ENCODE assay signal across 8 cellular contexts in genomic region chr16:70438983-70439862, GRCh38. TPM values are rescaled to one million over a fixed set of nuclear protein-coding genes. Genes with fewer than 3 reads are reported as not detected.
DNase-seq lines count a peak whose midpoint lies in the region; ATAC-seq and TF ChIP-seq lines count a peak whose summit lies in the region.

Gene ST3GAL2, minus strand, starts transcription at chr16:70439100. Its CDS starts 40,570 bp downstream, at chr16:70398530.

- peak within 1 kb of the TSS; percentile 98 for H3K4me2 ChIP-seq in GM23338

- H3K9me3 Mint-ChIP-seq in GM23338: no peaks in the 10 kb centered on the region

- peak within 1 kb of the TSS; percentile 96 for H2AFZ ChIP-seq in GM23338
- peak within 1 kb of the TSS; percentile 83 for H2AFZ ChIP-seq in neuron (ENCODE audit: low read depth, low read length)

- H3K4me3 ChIP-seq in GM23338 (peak within 1 kb of the TSS; percentile 94), foreskin fibroblast (ENCODE audit: low read depth in 1 of 2, low read length in 2 of 2) (peak within 1 kb of the TSS; percentile 86 to 87), neuron (ENCODE audit: low read length) (peak within 1 kb of the TSS; percentile 72)

- H3K4me1 Mint-ChIP-seq in GM23338: peaks cover 36% of the 10 kb centered on the region

- peaks cover 10% of the 10 kb centered on the region; the same call in 1 of the 2 replicates for H4K20me1 ChIP-seq in GM23338 (replicated peaks; ENCODE audit: insufficient read depth)

- ATAC-seq in GM23338: peak; percentile 85

- H3K27me3 ChIP-seq in GM23338 (ENCODE audit: insufficient read depth): no peaks in the 10 kb centered on the region
- H3K27me3 ChIP-seq in neuron (ENCODE audit: insufficient read depth, low read length): no peaks in the 10 kb centered on the region

- peaks cover 15% of the 10 kb centered on the region for H3K27me3 Mint-ChIP-seq in GM23338 (ENCODE audit: insufficient read depth, low read depth, poor library complexity)

- peak within 1 kb of the TSS; percentile 78 for H3K27ac Mint-ChIP-seq in GM23338

- no peak for TF ChIP-seq CTCF in GM23338 (conservative IDR thresholded peaks at IDR 0.05; ENCODE audit: low read depth in 2 of 2)
- TF ChIP-seq CTCF in foreskin fibroblast (IDR thresholded peaks at IDR 0.05; ENCODE audit: low read depth, low read length): no peak

- peaks cover 19% of the 10 kb centered on the region for H3F3A ChIP-seq in GM23338 (replicated peaks; ENCODE audit: low read depth)

- H3K9me2 ChIP-seq in GM23338 (ENCODE audit: insufficient read depth): no peaks in the 10 kb centered on the region

- peak within 1 kb of the TSS; percentile 82 for H3K4me3 Mint-ChIP-seq in GM23338

- DNase-seq in EH (ENCODE audit: low read depth) (peak; percentile 94), GM23338 (ENCODE audit: low spot score) (peak; percentile 99), LoVo (ENCODE audit: low spot score) (peak; percentile 89), SIG-M5 treated with dmso at 0.1 percent for 504 hours (lab: John Stamatoyannopoulos, UW; ENCODE audit: unreplicated experiment) (peak; percentile 86), activated gamma-delta T cell treated with Interleukin-2 at 50 U/mL for 16 hours (peak; percentile 94), foreskin fibroblast (peak; percentile 93 to 98), stromal cell of bone marrow (ENCODE audit: low read depth) (peak; percentile 90)

- peaks cover 40% of the 10 kb centered on the region for H3K79me2 ChIP-seq in GM23338 (replicated peaks; ENCODE audit: insufficient read depth)

- no peaks in the 10 kb centered on the region; the same call in 1 of the 2 replicates for H3K36me3 ChIP-seq in GM23338 (ENCODE audit: insufficient read depth)
- peaks cover 6% of the 10 kb centered on the region for H3K36me3 ChIP-seq in neuron (ENCODE audit: insufficient read depth, low read length)

- peak within 1 kb of the TSS; percentile 89 for H3K27ac ChIP-seq in GM23338 (ENCODE audit: low read depth)

- peaks cover 28% of the 10 kb centered on the region for H3K4me1 ChIP-seq in GM23338 (ENCODE audit: insufficient read depth)
- H3K4me1 ChIP-seq in neuron (ENCODE audit: insufficient read depth, low read length): peaks cover 26% of the 10 kb centered on the region

- peaks cover 3% of the 10 kb centered on the region for H3K36me3 Mint-ChIP-seq in GM23338 (ENCODE audit: low read depth)

- H3K9me3 ChIP-seq in neuron (ENCODE audit: low read length): no peaks in the 10 kb centered on the region

TF ChIP-seq in GM23338, 12 proteins besides CTCF, POLR2A, EP300 and RAD21:
- TF ChIP-seq POLR2AphosphoS5 (IDR thresholded peaks at IDR 0.05; ENCODE audit: low read depth) (peak; percentile 89), EZH2 (IDR thresholded peaks at IDR 0.05; ENCODE audit: low read depth, unreplicated experiment) (no peak), ETS1 (IDR thresholded peaks at IDR 0.05) (peak; percentile 100), JUNB (IDR thresholded peaks at IDR 0.05; ENCODE audit: unreplicated experiment) (peak; percentile 16), CREB1 (CRISPR knock-in tag; IDR thresholded peaks at IDR 0.05; ENCODE audit: low read depth) (peak; percentile 81), ZNF331 (CRISPR knock-in tag; IDR thresholded peaks at IDR 0.05; ENCODE audit: low read depth) (peak; percentile 57), ZNF114 (CRISPR knock-in tag; IDR thresholded peaks at IDR 0.05) (peak; percentile 90; the same call in 1 of the 2 replicates), REST (IDR thresholded peaks at IDR 0.05; ENCODE audit: unreplicated experiment) (no peak)

RNA-seq across cellular contexts. Expression of gene ST3GAL2, which starts in this region (rescaled TPM):
- 36.8 and 39.8 TPM in 2 replicates for total RNA-seq in GM23338 (2014; rRNA removed; shearing (Covaris generic))
- 12.1 and 12.3 TPM in 2 replicates for polyA plus RNA-seq in GM23338 (2016; fragmentation: Nextera tagmentation; extraction: Ambion mirVana)

Comparison
In these comparisons a context has a peak if more than half of its experiments do, and no peak if none do; other contexts are left out.
1. Peak in every context shown above with its lines: DNase-seq, ATAC-seq, H3K4me3 ChIP-seq and H3K27ac ChIP-seq.